ENCODE assay signal across 9 cellular contexts in the genomic region with DNA sequence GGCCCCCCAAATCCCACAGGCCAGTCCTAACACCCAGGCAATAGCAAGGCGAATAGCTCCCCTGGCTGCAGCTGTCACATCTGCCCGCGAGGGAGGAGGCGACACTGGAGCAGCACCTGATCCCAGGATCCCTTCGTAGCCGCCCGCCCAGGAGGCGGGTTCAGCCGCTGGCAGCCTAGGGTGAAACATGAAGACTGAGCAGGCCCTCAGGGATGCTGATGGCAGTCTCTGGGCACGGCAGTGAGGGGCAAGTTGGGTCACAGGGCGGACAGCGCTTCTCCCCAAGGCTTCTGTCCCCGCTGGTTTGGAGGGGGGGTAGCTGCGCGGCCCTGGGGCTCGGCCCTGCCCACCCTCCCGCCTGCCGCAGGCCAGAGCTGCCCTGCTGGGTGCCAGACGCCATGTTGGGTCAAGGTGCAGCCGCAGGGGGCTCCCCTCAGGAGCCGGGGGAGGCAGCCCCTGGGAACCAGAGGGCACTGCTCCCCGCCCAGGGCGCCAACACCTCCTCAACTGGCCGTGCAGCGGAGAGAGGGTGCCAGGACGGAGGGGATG. TPM values are rescaled to one million over a fixed set of nuclear protein-coding genes. Genes with fewer than 3 reads are reported as not detected.
DNase-seq lines count a peak whose midpoint lies in the region; ATAC-seq, FAIRE-seq and TF ChIP-seq lines count a peak whose summit lies in the region.
"Had no signal": no experiment of that assay in that cellular context is flagged by ENCODE, and none has a peak within 500 bp of the region (broad histone marks: within the 10 kb centered on the region; RNA-seq: fewer than 3 reads in every experiment).

No MANE protein-coding gene starts in this region.

- DNase-seq in NCI-H128 (lab: John Stamatoyannopoulos, UW; ENCODE audit: unreplicated experiment): peak; percentile 29
- no peak for DNase-seq in GM12878 (ENCODE audit: low read depth, low spot score)
- DNase-seq in left colon: peak; percentile 64 to 77
- no peak for DNase-seq in thoracic aorta (ENCODE audit: low spot score)
- DNase-seq in NK-92 (lab: John Stamatoyannopoulos, UW; ENCODE audit: unreplicated experiment): no peak

- no peak for TF ChIP-seq RAD21 in GM12878 (IDR thresholded peaks at IDR 0.05; ENCODE audit: insufficient read depth, low read depth, low read length)

- TF ChIP-seq EP300 in GM12878 (IDR thresholded peaks at IDR 0.05; ENCODE audit: borderline replicate concordance in 1 of 2, control insufficient read depth in 1 of 2, low read depth in 2 of 2, low read length in 2 of 2): no peak

- H3K9ac ChIP-seq in GM12878 (ENCODE audit: control insufficient read depth, insufficient read depth, low read length): no peak overlapping the region

- FAIRE-seq in GM12878 (lab: Jason Lieb, UNC): no peak

- peaks cover 3% of the 10 kb centered on the region; the same call in 1 of the 2 replicates for H4K20me1 ChIP-seq in GM12878 (ENCODE audit: control insufficient read depth, insufficient read depth)

- RAD21 ChIA-PET in GM12878 (lab: Charles Lee; ENCODE audit: unreplicated experiment): interaction anchor here (0.6 to 1.8 kb wide), 4 partner anchors 25 to 71 kb away, joined by 3 to 5 read pairs (median 4); no protein-coding TSS in a partner anchor

- H3K36me3 ChIP-seq in GM12878 (ENCODE audit: control insufficient read depth in 2 of 2, insufficient read depth in 2 of 2, low read length in 1 of 2) (no peaks in the 10 kb centered on the region; a peak in 2 of 4 replicates), thoracic aorta (no peaks in the 10 kb centered on the region)

- intact Hi-C loops in GM12878 (cut with micrococcal nuclease; ENCODE audit: unreplicated experiment): loop anchor here (5.0 to 10.0 kb wide), 2 partner anchors 38 to 225 kb away; no protein-coding TSS in a partner anchor
- intact Hi-C loops in left colon (cut with DNase I, micrococcal nuclease): no loop called here

- H3K4me1 ChIP-seq in GM12878 (ENCODE audit: control insufficient read depth, insufficient read depth, low read length): peaks cover 19% of the 10 kb centered on the region
- H3K4me1 ChIP-seq in thoracic aorta (ENCODE audit: control insufficient read depth in 1 of 2, low read depth in 2 of 2): peaks cover 16 to 51% of the 10 kb centered on the region in 2 donors

- no peak overlapping the region for H2AFZ ChIP-seq in GM12878 (ENCODE audit: control insufficient read depth, low read depth, low read length)

- no peaks in the 10 kb centered on the region for H3K27me3 ChIP-seq in GM12878 (replicated peaks in 1 of 2; ENCODE audit: control insufficient read depth in 2 of 2, insufficient read depth in 2 of 2, low read length in 1 of 2)
- H3K27me3 ChIP-seq in thoracic aorta (replicated peaks; ENCODE audit: insufficient read depth): no peaks in the 10 kb centered on the region

- peak overlapping the region; percentile 50 for H3K4me2 ChIP-seq in GM12878 (ENCODE audit: control insufficient read depth, insufficient read depth)

- TF ChIP-seq POLR2A in GM12878 (IDR thresholded peaks at IDR 0.05; ENCODE audit: low read depth, low read length): no peak

- H3K4me3 ChIP-seq in GM12878: peak overlapping the region; percentile 65
- H3K4me3 ChIP-seq in thoracic aorta: peak overlapping the region; percentile 83

- no peak for TF ChIP-seq CTCF in C4-2B (conservative IDR thresholded peaks at IDR 0.05)
- no peak for TF ChIP-seq CTCF in GM12878 (IDR thresholded peaks at IDR 0.05 in 2 of 3, conservative IDR thresholded peaks at IDR 0.05 in 1 of 3; ENCODE audit: control insufficient read depth in 2 of 3, extremely low read depth in 1 of 3, insufficient read depth in 1 of 3, low read depth in 3 of 3, low read length in 3 of 3)
- TF ChIP-seq CTCF in thoracic aorta (IDR thresholded peaks at IDR 0.05): no peak

- no TSS peak for BruUV-seq in GM12878 (replicated peaks; lab: Mats Ljungman, UMichigan)

- WGBS in GM12878 (ENCODE audit: insufficient coverage, insufficient replicate concordance, low lambda C conversion rate, missing lambda C conversion rate): 96% methylated on average over 26 of the region's 26 CpGs

- SMC1A ChIA-PET in GM12878 (lab: Charles Lee; ENCODE audit: uncharacterized antibody, unreplicated experiment): interaction anchor here (1.2 to 1.9 kb wide), 2 partner anchors 30 to 36 kb away, joined by 3 to 4 read pairs; no protein-coding TSS in a partner anchor

- H3K9me3 ChIP-seq in GM12878 (replicated peaks; ENCODE audit: control insufficient read depth, insufficient read depth, low read length) (no peaks in the 10 kb centered on the region), thoracic aorta (no peaks in the 10 kb centered on the region)

- CTCF ChIA-PET in GM12878 (lab: Yijun Ruan, JAX): interaction anchor here (0.6 to 2.1 kb wide), 9 partner anchors 18 to 174 kb away, joined by 3 to 9 read pairs (median 4); no protein-coding TSS in a partner anchor

- in situ Hi-C loops in GM12878 (cut with MboI): no loop called here

- peak overlapping the region; percentile 61; the same call in 1 of the 2 replicates for H3K27ac ChIP-seq in C4-2B
- no peak overlapping the region for H3K27ac ChIP-seq in GM12878 (ENCODE audit: control insufficient read depth, insufficient read depth)
- peak overlapping the region; percentile 42 to 51 for H3K27ac ChIP-seq in thoracic aorta
- H3K27ac ChIP-seq: epithelial cell of prostate had no signal

- POLR2A ChIA-PET in GM12878 (lab: Charles Lee): interaction anchor here (0.6 kb wide), 1 partner anchor 79 kb away, joined by 3 read pairs; no protein-coding TSS in a partner anchor

- ATAC-seq in GM12878 (no peak), left colon (peak; percentile 63), thoracic aorta (ENCODE audit: insufficient number of reproducible peaks, low FRiP score, low read depth) (no peak), HG03139 (IDR thresholded peaks at IDR 0.05; ENCODE audit: unreplicated experiment) (no peak), GM19397 (IDR thresholded peaks at IDR 0.05; ENCODE audit: unreplicated experiment) (no peak)

- peaks cover 24% of the 10 kb centered on the region for H3K79me2 ChIP-seq in GM12878 (ENCODE audit: control insufficient read depth, insufficient read depth, low read length)

TF ChIP-seq in GM12878, 131 proteins besides CTCF, POLR2A, EP300 and RAD21:
- TF ChIP-seq TARDBP (IDR thresholded peaks at IDR 0.05; ENCODE audit: borderline replicate concordance): no peak
- TF ChIP-seq ZBTB33 (IDR thresholded peaks at IDR 0.05): 0 out of 2 replicates have a peak, but pooled peaks have one; percentile 55
- TF ChIP-seq ZNF217 (IDR thresholded peaks at IDR 0.05): no peak
- TF ChIP-seq KDM1A (IDR thresholded peaks at IDR 0.05; ENCODE audit: borderline replicate concordance): no peak
- TF ChIP-seq CBX3 (IDR thresholded peaks at IDR 0.05; ENCODE audit: borderline replicate concordance, low read depth): no peak
- no peak for TF ChIP-seq PBX3 (IDR thresholded peaks at IDR 0.05; ENCODE audit: insufficient replicate concordance, low read depth, low read length)

RNA-seq across cellular contexts. Expression of gene DNMT3A, which starts 1.9 kb away (rescaled TPM):
- total RNA-seq in GM12878 (2013; cell fraction: nucleolus; rRNA removed): 87.0 and 94.0 TPM in 2 replicates
- total RNA-seq in GM12878 (2014; rRNA removed) (18.1 and 28.1 TPM in 2 replicates), GM12878 (2014; rRNA removed; fragmentation: Illumina TruSeq; extraction: Trizol) (17.7 and 18.5 TPM in 2 replicates), GM12878 (2021) (47.8 and 51.6 TPM in 2 replicates), left colon (10 to 100 TPM; 27.3 to 27.8 TPM), thoracic aorta (10 to 100 TPM; 17.7 to 24.3 TPM)
- polyA plus RNA-seq in GM12878 (2011; ENCODE audit: low read depth): 9.7 TPM
- polyA plus RNA-seq in GM12878 (2011; rRNA removed) (4.9 and 7.4 TPM in 2 replicates), GM12878 (2014; fragmentation: Illumina TruSeq; extraction: Trizol) (10.1 and 15.7 TPM in 2 replicates), GM12878 (2014; fragmentation: Nextera tagmentation; extraction: Ambion mirVana) (10 to 100 TPM; 11.1 to 29.9 TPM), GM12878 (2014; rRNA removed) (24.5 and 25.4 TPM in 2 replicates), GM12878 (2016; fragmentation: Nextera tagmentation; extraction: Ambion mirVana) (10 to 100 TPM; 12.3 to 16.3 TPM)
- 8.9 and 11.4 TPM in 2 replicates for polyA plus RNA-seq in GM12878 (2011; cell fraction: cytosol; rRNA removed)
- polyA plus RNA-seq in GM12878 (2011; cell fraction: nucleus; rRNA removed): 27.4 and 39.0 TPM in 2 replicates
- 17.3 and 21.3 TPM in 2 replicates for polyA plus RNA-seq in GM12878 (2012)
- 24.2 and 40.7 TPM in 2 replicates for polyA minus RNA-seq in GM12878 (2011; rRNA and poly(A)+ RNA removed)
- polyA minus RNA-seq in GM12878 (2011; cell fraction: cytosol; rRNA and poly(A)+ RNA removed): 7.3 and 19.0 TPM in 2 replicates
- polyA minus RNA-seq in GM12878 (2011; cell fraction: nucleus; rRNA and poly(A)+ RNA removed): 17.5 and 40.3 TPM in 2 replicates

Comparison
In these comparisons a context has a peak if more than half of its experiments do, and no peak if none do; other contexts are left out.
1. DNase-seq: peak in NCI-H128 (single experiment) and left colon (2 of 2); none in GM12878 (single experiment), thoracic aorta (single experiment) and NK-92 (single experiment).